Comparison of ENCODE assay signal across 11 cellular contexts in the genomic region with DNA sequence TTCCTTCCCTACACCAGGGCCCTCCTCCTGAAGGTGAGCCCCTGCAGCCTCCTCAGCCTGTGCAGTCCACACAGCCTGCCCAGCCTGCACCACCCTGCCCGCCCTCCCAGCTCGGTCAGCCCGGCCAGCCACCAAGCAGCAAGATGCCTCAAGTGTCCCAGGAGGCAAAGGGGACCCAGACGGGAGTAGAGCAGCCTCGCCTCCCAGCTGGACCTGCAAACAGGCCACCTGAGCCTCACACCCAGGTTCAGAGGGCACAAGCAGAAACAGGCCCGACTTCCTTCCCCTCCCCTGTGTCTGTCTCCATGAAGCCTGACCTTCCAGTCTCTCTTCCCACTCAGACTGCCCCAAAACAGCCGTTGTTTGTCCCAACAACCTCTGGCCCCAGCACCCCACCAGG. TPM values are rescaled to one million over a fixed set of nuclear protein-coding genes. Genes with fewer than 3 reads are reported as not detected.
A peak's percentile ranks its signal among the peaks of the same experiment; 100 is the strongest.
DNase-seq lines count a peak whose midpoint lies in the region; ATAC-seq and TF ChIP-seq lines count a peak whose summit lies in the region.
"Had no signal": no experiment of that assay in that cellular context is flagged by ENCODE, and none has a peak within 500 bp of the region (broad histone marks: within the 10 kb centered on the region; RNA-seq: fewer than 3 reads in every experiment).

No MANE protein-coding gene starts in this region.

- no peak for ATAC-seq in naive thymus-derived CD8-positive, alpha-beta T cell

- POLR2A ChIA-PET in A673 (lab: Charles Lee; ENCODE audit: low non-redundant PET): no interaction called here
- POLR2A ChIA-PET in naive thymus-derived CD8-positive, alpha-beta T cell (lab: Charles Lee): interaction anchor here (0.6 to 1.1 kb wide), 2 partner anchors 104 to 256 kb away, joined by 6 to 9 read pairs; no protein-coding TSS in a partner anchor

- H3K36me3 ChIP-seq in A673 (ENCODE audit: insufficient read depth, low read length, poor library complexity, severe bottlenecking) (peaks cover 91% of the 10 kb centered on the region), HUES48 (ENCODE audit: control insufficient read depth, insufficient read depth, low read length) (peaks cover 96% of the 10 kb centered on the region), colonic mucosa (peaks cover 18% of the 10 kb centered on the region)

- H3K4me3 ChIP-seq in A673 (ENCODE audit: low read depth, low read length, poor library complexity, severe bottlenecking) (no peak overlapping the region), HUES48 (ENCODE audit: low read depth, low read length) (no peak overlapping the region), colonic mucosa (no peak overlapping the region)

- no TSS peak for BruUV-seq in A673 (replicated peaks; lab: Mats Ljungman, UMichigan)

- no peaks in the 10 kb centered on the region for H3K27me3 Mint-ChIP-seq in naive thymus-derived CD8-positive, alpha-beta T cell

- H3K36me3 Mint-ChIP-seq in naive thymus-derived CD8-positive, alpha-beta T cell: peaks cover 0 to 84% (median 15%) of the 10 kb centered on the region in 3 donors

- no peak for TF ChIP-seq CTCF in A673 (conservative IDR thresholded peaks at IDR 0.05; ENCODE audit: low read depth, low read length)
- TF ChIP-seq CTCF in colonic mucosa (IDR thresholded peaks at IDR 0.05): no peak

- H3K9me3 ChIP-seq in A673 (ENCODE audit: low read depth, low read length, poor library complexity, severe bottlenecking) (no peaks in the 10 kb centered on the region), HUES48 (ENCODE audit: control insufficient read depth, insufficient read depth, low read length) (no peaks in the 10 kb centered on the region), colonic mucosa (no peaks in the 10 kb centered on the region)

- CTCF ChIA-PET in A673 (lab: Charles Lee): interaction anchor here (0.6 to 1.0 kb wide), 3 partner anchors 121 to 145 kb away, joined by 3 to 4 read pairs (median 3); no protein-coding TSS in a partner anchor

- peaks cover 0 to 7% (median 1%) of the 10 kb centered on the region in 4 donors for H3K4me1 Mint-ChIP-seq in naive thymus-derived CD8-positive, alpha-beta T cell

- intact Hi-C loops in A673 (cut with micrococcal nuclease; ENCODE audit: unreplicated experiment) (no loop called here), colonic mucosa (cut with DNase I) (no loop called here)

- no peak for DNase-seq in A673 (ENCODE audit: low spot score)
- DNase-seq in caudate nucleus (lab: John Stamatoyannopoulos, UW): no peak
- no peak for DNase-seq in naive thymus-derived CD8-positive, alpha-beta T cell
- DNase-seq in NCI-H345 (lab: John Stamatoyannopoulos, UW): no peak
- DNase-seq in stimulated activated CD4-positive, alpha-beta T cell treated with anti-CD3 and anti-CD28 coated beads, Interleukin-4, amount 100 ng/mL, for 24 hours: no peak
- DNase-seq in GM19240 (ENCODE audit: insufficient read length, low spot score): no peak
- DNase-seq in colonic mucosa: no peak
- DNase-seq: CD8-positive, alpha-beta memory T cell; SHP77 had no signal

- H3K4me1 ChIP-seq in A673 (ENCODE audit: insufficient read depth, low read length, poor library complexity, severe bottlenecking) (no peaks in the 10 kb centered on the region), HUES48 (ENCODE audit: control insufficient read depth, insufficient read depth, low read length) (no peaks in the 10 kb centered on the region), colonic mucosa (peaks cover 10% of the 10 kb centered on the region)

- H3K27ac Mint-ChIP-seq in naive thymus-derived CD8-positive, alpha-beta T cell: peak overlapping the region; percentile 58 to 91 (median 70)

- H3K9me3 Mint-ChIP-seq in naive thymus-derived CD8-positive, alpha-beta T cell: no peaks in the 10 kb centered on the region
- H3K9me3 Mint-ChIP-seq: CD8-positive, alpha-beta memory T cell had no signal

- H3K27me3 ChIP-seq in A673 (replicated peaks; ENCODE audit: insufficient read depth, low read depth, low read length, poor library complexity) (no peaks in the 10 kb centered on the region), HUES48 (ENCODE audit: control insufficient read depth, insufficient read depth, low read length) (no peaks in the 10 kb centered on the region), colonic mucosa (no peaks in the 10 kb centered on the region)

- peak overlapping the region in 1 of 10 donors; percentile 15 for H3K4me3 Mint-ChIP-seq in naive thymus-derived CD8-positive, alpha-beta T cell
- H3K4me3 Mint-ChIP-seq: CD8-positive, alpha-beta memory T cell had no signal

- H3K27ac ChIP-seq in A673 (ENCODE audit: low read depth, low read length, poor library complexity, severe bottlenecking) (peak overlapping the region; percentile 61), HUES48 (ENCODE audit: low read depth, low read length) (peak overlapping the region; percentile 32), caudate nucleus (ENCODE audit: low read depth, low read length) (peak overlapping the region; percentile 65), colonic mucosa (no peak overlapping the region)
- H3K27ac ChIP-seq: parathyroid adenoma had no signal

- H3K9ac ChIP-seq in HUES48 (ENCODE audit: low read depth, low read length): no peak overlapping the region
- no peak overlapping the region for H3K9ac ChIP-seq in colonic mucosa (ENCODE audit: low read depth in 2 of 2, low read length in 2 of 2)
- H3K9ac ChIP-seq: parathyroid adenoma had no signal

RNA-seq across cellular contexts. Expression of a gene that starts 38.8 kb away (rescaled TPM):
- 50.1 and 50.3 TPM in 2 replicates for total RNA-seq in A673 (2021)
- total RNA-seq in naive thymus-derived CD8-positive, alpha-beta T cell: 10 to 100 TPM; 49.3 to 58.1 TPM
- polyA plus RNA-seq in naive thymus-derived CD8-positive, alpha-beta T cell: 10 to 100 TPM; 10.2 to 23.3 (median 11.1) TPM
- total RNA-seq in colonic mucosa: 10 to 100 TPM; 24.9 to 36.3 TPM
